ENCODE assay signal across 1 cellular context in genomic region chr6:26172496-26172958, GRCh38.
TF ChIP-seq lines count a peak whose summit lies in the region.

No MANE protein-coding gene starts in this region.

TF ChIP-seq in K562, 482 proteins besides CTCF, POLR2A, EP300 and RAD21 (continued from another document):
- 0 out of 2 replicates have a peak, but pooled peaks have one; percentile 39 for TF ChIP-seq NKRF (IDR thresholded peaks at IDR 0.05; ENCODE audit: borderline replicate concordance)
- TF ChIP-seq UBTF (IDR thresholded peaks at IDR 0.05; ENCODE audit: borderline replicate concordance in 1 of 2, low read depth in 2 of 2, low read length in 2 of 2) = peak in 1 of 2 experiments; percentile 25; a peak in 1 of 4 replicates
- no peak for TF ChIP-seq MECOM (CRISPR knock-in tag; IDR thresholded peaks at IDR 0.05)
- TF ChIP-seq THRB (CRISPR knock-in tag; conservative IDR thresholded peaks at IDR 0.05) = no peak
- no peak for TF ChIP-seq BACH1 (tag; IDR thresholded peaks at IDR 0.05)
- TF ChIP-seq PTTG1 (tag; IDR thresholded peaks at IDR 0.05; ENCODE audit: low read depth) = no peak
- peak in 1 of 2 experiments; percentile 8; a peak in 1 of 4 replicates for TF ChIP-seq MLLT1 (IDR thresholded peaks at IDR 0.05)
- no peak for TF ChIP-seq STAG1 (CRISPR knock-in tag; IDR thresholded peaks at IDR 0.05; ENCODE audit: borderline replicate concordance)
- TF ChIP-seq NFIX (CRISPR knock-in tag; IDR thresholded peaks at IDR 0.05; ENCODE audit: low read depth) = no peak
- no peak for TF ChIP-seq MNT (conservative IDR thresholded peaks at IDR 0.05)
- no peak for TF ChIP-seq ZNF140 (CRISPR knock-in tag; IDR thresholded peaks at IDR 0.05)
- no peak for TF ChIP-seq ZNF764 (CRISPR knock-in tag; IDR thresholded peaks at IDR 0.05; ENCODE audit: low read depth)
- TF ChIP-seq CGGBP1 (CRISPR knock-in tag; IDR thresholded peaks at IDR 0.05) = 0 out of 2 replicates have a peak, but pooled peaks have one; percentile 34
- TF ChIP-seq CTBP1 (IDR thresholded peaks at IDR 0.05; ENCODE audit: borderline replicate concordance) = 0 out of 2 replicates have a peak, but pooled peaks have one; percentile 3
- TF ChIP-seq MAX (CRISPR knock-in tag; IDR thresholded peaks at IDR 0.05) = no peak
- no peak for TF ChIP-seq ZNF143 (CRISPR knock-in tag; IDR thresholded peaks at IDR 0.05)
- TF ChIP-seq ZNF165 (CRISPR knock-in tag; IDR thresholded peaks at IDR 0.05; ENCODE audit: borderline replicate concordance) = no peak
- no peak for TF ChIP-seq USF2 (CRISPR knock-in tag; IDR thresholded peaks at IDR 0.05)
- TF ChIP-seq TAF15 (IDR thresholded peaks at IDR 0.05; ENCODE audit: low read depth, low read length) = no peak
- no peak for TF ChIP-seq ZKSCAN8 (CRISPR knock-in tag; IDR thresholded peaks at IDR 0.05)
- TF ChIP-seq SMARCC2 (IDR thresholded peaks at IDR 0.05; ENCODE audit: low read depth) = 0 out of 2 replicates have a peak, but pooled peaks have one; percentile 36
- TF ChIP-seq ZBTB8A (IDR thresholded peaks at IDR 0.05; ENCODE audit: partially characterized antibody) = no peak
- TF ChIP-seq SPI1 (IDR thresholded peaks at IDR 0.05; ENCODE audit: borderline replicate concordance, low read depth, low read length) = peak; percentile 97
- no peak for TF ChIP-seq RFX5 (IDR thresholded peaks at IDR 0.05; ENCODE audit: low read depth, low read length)
- no peak for TF ChIP-seq ATF1 (CRISPR knock-in tag; IDR thresholded peaks at IDR 0.05)
- TF ChIP-seq ATF1 (tag; IDR thresholded peaks at IDR 0.05) = no peak
- TF ChIP-seq TAF1 (IDR thresholded peaks at IDR 0.05; ENCODE audit: control insufficient read depth, extremely low read depth, insufficient read depth, low read length, severe bottlenecking) = no peak
- no peak for TF ChIP-seq ETV5 (CRISPR knock-in tag; IDR thresholded peaks at IDR 0.05; ENCODE audit: low read depth)
- 0 out of 4 replicates have a peak, but pooled peaks of 1 of the 2 experiments have one; percentile 1 for TF ChIP-seq ARNT (IDR thresholded peaks at IDR 0.05)
- TF ChIP-seq RBBP5 (IDR thresholded peaks at IDR 0.05; ENCODE audit: borderline replicate concordance, insufficient read depth, low read length, poor library complexity, severe bottlenecking) = peak; percentile 66
- no peak for TF ChIP-seq HINFP (tag; conservative IDR thresholded peaks at IDR 0.05; ENCODE audit: low read depth)
- TF ChIP-seq PRDM10 (IDR thresholded peaks at IDR 0.05; ENCODE audit: partially characterized antibody) = no peak
- no peak for TF ChIP-seq SAP30 (IDR thresholded peaks at IDR 0.05; ENCODE audit: borderline replicate concordance, insufficient read depth, low read depth, low read length, poor library complexity, severe bottlenecking)
- no peak for TF ChIP-seq LCOR (CRISPR knock-in tag; IDR thresholded peaks at IDR 0.05)
- 0 out of 2 replicates have a peak, but pooled peaks have one; percentile 32 for TF ChIP-seq ELF1 (tag; IDR thresholded peaks at IDR 0.05)
- no peak for TF ChIP-seq SP1 (CRISPR knock-in tag; IDR thresholded peaks at IDR 0.05)
